In genomic region chr2:112958428-112959108, GRCh38 we compare ENCODE assay signal across 7 cellular contexts. TPM values are rescaled to one million over a fixed set of nuclear protein-coding genes. Genes with fewer than 3 reads are reported as not detected.
DNase-seq lines count a peak whose midpoint lies in the region; ATAC-seq and TF ChIP-seq lines count a peak whose summit lies in the region.

No MANE protein-coding gene starts in this region.

- TF ChIP-seq RAD21 in neural cell (conservative IDR thresholded peaks at IDR 0.05): peak; percentile 71

- no peak overlapping the region for H3K9ac ChIP-seq in neural cell (ENCODE audit: low read length)

- TF ChIP-seq CTCF in HFF-Myc (IDR thresholded peaks at IDR 0.05; ENCODE audit: low read depth, low read length, missing control alignments) (peak; percentile 94), neural cell (IDR thresholded peaks at IDR 0.05; ENCODE audit: poor library complexity, severe bottlenecking) (peak; percentile 78)

- H3K4me3 ChIP-seq in HFF-Myc (replicated peaks; ENCODE audit: low read depth, low read length): no peak overlapping the region
- no peak overlapping the region for H3K4me3 ChIP-seq in neural cell (ENCODE audit: low read length)

- H4K20me1 ChIP-seq in neural cell (ENCODE audit: insufficient read depth): no peaks in the 10 kb centered on the region

- H3K79me2 ChIP-seq in neural cell (replicated peaks; ENCODE audit: insufficient read depth, low read length): no peaks in the 10 kb centered on the region

- H3K4me2 ChIP-seq in neural cell (ENCODE audit: low read length): no peak overlapping the region

- H3K36me3 ChIP-seq in neural cell (ENCODE audit: insufficient read depth, low read length): no peaks in the 10 kb centered on the region

- H2AFZ ChIP-seq in neural cell (ENCODE audit: low read depth, low read length): no peak overlapping the region

- H3K27me3 ChIP-seq in neural cell (ENCODE audit: insufficient read depth, low read depth, low read length): no peaks in the 10 kb centered on the region

- H3F3A ChIP-seq in neural cell (ENCODE audit: insufficient read depth, low read length, poor library complexity, severe bottlenecking): no peaks in the 10 kb centered on the region

- H3K9me2 ChIP-seq in neural cell (ENCODE audit: insufficient read depth, low read length): no peaks in the 10 kb centered on the region

- ATAC-seq in HG02852 (IDR thresholded peaks at IDR 0.05; ENCODE audit: unreplicated experiment): no peak

- no peak overlapping the region for H3K27ac ChIP-seq in neural cell (ENCODE audit: low read length)

- H3K9me3 ChIP-seq in neural cell (ENCODE audit: low read length): no peaks in the 10 kb centered on the region

- DNase-seq in Daoy (ENCODE audit: low read depth) (peak; percentile 65), HFF-Myc (ENCODE audit: extremely low read depth, low read depth) (peak; percentile 39), NCI-H460 (ENCODE audit: extremely low read depth, low read depth) (peak; percentile 76), fibroblast of gingiva (ENCODE audit: low read depth) (peak; percentile 52)
- peak; percentile 8 for DNase-seq in activated CD4-positive, alpha-beta T cell treated with anti-CD3 and anti-CD28 coated beads, Interleukin-2, amount 50 U/mL, for 1 hour

- no peak for TF ChIP-seq EP300 in neural cell (conservative IDR thresholded peaks at IDR 0.05; ENCODE audit: poor library complexity, severe bottlenecking)

TF ChIP-seq in neural cell, 6 proteins besides CTCF, POLR2A, EP300 and RAD21:
- TF ChIP-seq REST (IDR thresholded peaks at IDR 0.05; ENCODE audit: borderline replicate concordance): no peak
- TF ChIP-seq SMC3 (conservative IDR thresholded peaks at IDR 0.05; ENCODE audit: poor library complexity): peak; percentile 72

RNA-seq across cellular contexts. Expression of gene IL36G, which starts 19.2 kb away (rescaled TPM):
- 0.80 TPM in 1 of 2 replicates, not detected in the other for total RNA-seq in Daoy (2014; rRNA removed; shearing (Covaris generic))
- total RNA-seq in NCI-H460 (2014; rRNA removed; shearing (Covaris generic)): not detected in 2 replicates
- polyA plus RNA-seq in NCI-H460 (2014; cell fraction: nucleus; rRNA removed): not detected in 2 replicates
- not detected in 2 replicates for polyA plus RNA-seq in neural cell
- polyA minus RNA-seq in neural cell: not detected in 2 replicates

RNA-seq across cellular contexts. Expression of gene IL36A, which starts 46.7 kb away (rescaled TPM):
- total RNA-seq in Daoy (2014; rRNA removed; shearing (Covaris generic)): not detected in 2 replicates
- total RNA-seq in NCI-H460 (2014; rRNA removed; shearing (Covaris generic)): not detected in 2 replicates
- polyA plus RNA-seq in NCI-H460 (2014; cell fraction: nucleus; rRNA removed): not detected in 2 replicates
- polyA plus RNA-seq in neural cell: not detected in 2 replicates
- not detected in 2 replicates for polyA minus RNA-seq in neural cell

RNA-seq across cellular contexts. Expression of gene IL37, which starts 47.6 kb away (rescaled TPM):
- not detected in 2 replicates for total RNA-seq in Daoy (2014; rRNA removed; shearing (Covaris generic))
- 0.75 TPM in 1 of 2 replicates, not detected in the other for total RNA-seq in NCI-H460 (2014; rRNA removed; shearing (Covaris generic))
- polyA plus RNA-seq in NCI-H460 (2014; cell fraction: nucleus; rRNA removed): 0.42 TPM in 1 of 2 replicates, not detected in the other
- not detected in 2 replicates for polyA plus RNA-seq in neural cell
- polyA minus RNA-seq in neural cell: not detected in 2 replicates

Comparison
In these comparisons a context has a peak if more than half of its experiments do, and no peak if none do; other contexts are left out.
1. DNase-seq: peak in every context shown above with its lines; median percentile 76 in NCI-H460; 65 in Daoy; 52 in fibroblast of gingiva; 39 in HFF-Myc; 8 in activated CD4-positive, alpha-beta T cell treated with anti-CD3 and anti-CD28 coated beads, Interleukin-2, amount 50 U/mL, for 1 hour.